8 cellular contexts compared by ENCODE assay signal in the genomic region with DNA sequence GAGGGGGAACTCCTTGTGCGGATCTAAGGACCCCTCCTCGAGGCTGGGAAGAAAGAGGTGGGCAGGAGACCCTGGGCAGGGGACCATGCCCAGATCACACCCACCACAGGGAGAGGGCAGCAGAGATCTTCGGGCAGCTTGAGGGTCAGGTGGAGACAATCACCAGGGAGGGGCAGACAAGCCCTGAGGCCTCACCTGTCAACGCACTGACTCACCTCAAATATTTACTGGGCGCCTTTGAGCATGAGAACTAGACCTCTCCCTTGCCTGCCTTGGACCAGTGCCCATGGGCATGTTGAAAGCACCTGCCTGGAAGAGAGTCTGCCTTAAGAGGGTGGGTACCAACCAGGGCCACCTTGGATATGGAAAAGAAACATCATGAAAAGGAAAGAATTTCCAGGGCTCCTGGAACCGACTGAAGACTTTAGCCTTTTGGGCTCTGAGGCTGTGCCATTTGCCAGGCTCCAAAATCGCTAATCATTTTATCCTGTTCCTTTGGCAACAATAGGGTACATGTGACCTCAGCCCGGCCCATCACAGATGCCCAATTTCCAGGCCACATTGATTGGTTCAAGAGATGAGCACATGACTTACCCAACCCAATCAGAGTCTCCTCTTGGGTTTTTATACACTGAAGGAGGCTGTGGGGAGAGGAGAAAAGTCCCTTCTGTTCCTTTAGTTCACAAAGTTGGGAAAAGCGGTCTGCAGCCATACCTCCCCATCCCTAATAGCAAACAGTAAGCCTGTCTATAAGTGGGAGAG. TPM values are rescaled to one million over a fixed set of nuclear protein-coding genes. Genes with fewer than 3 reads are reported as not detected.
DNase-seq lines count a peak whose midpoint lies in the region; ATAC-seq and TF ChIP-seq lines count a peak whose summit lies in the region.

No MANE protein-coding gene starts in this region.

- no peaks in the 10 kb centered on the region for H3K36me3 ChIP-seq in brain microvascular endothelial cell (replicated peaks)
- no peaks in the 10 kb centered on the region for H3K36me3 ChIP-seq in sigmoid colon

- intact Hi-C loops in sigmoid colon (cut with DNase I) = loop anchor here (5.0 kb wide), 1 partner anchor 92 kb away; no protein-coding TSS in a partner anchor

- TF ChIP-seq CTCF in GM12872 (IDR thresholded peaks at IDR 0.05; ENCODE audit: insufficient read depth, low read depth, low read length) = 0 out of 3 replicates have a peak, but pooled peaks have one; percentile 25
- peak; percentile 9 for TF ChIP-seq CTCF in brain microvascular endothelial cell (IDR thresholded peaks at IDR 0.05; ENCODE audit: low read depth, low read length, missing control alignments)
- no peak for TF ChIP-seq CTCF in omental fat pad (IDR thresholded peaks at IDR 0.05)
- TF ChIP-seq CTCF in sigmoid colon (IDR thresholded peaks at IDR 0.05) = peak in 1 of 4 experiments; percentile 35

- no peak for TF ChIP-seq POLR2A in sigmoid colon (IDR thresholded peaks at IDR 0.05)

- peaks cover 0 to 14% (median 7%) of the 10 kb centered on the region in 4 donors for H3K4me1 ChIP-seq in sigmoid colon

- no peak for TF ChIP-seq EP300 in sigmoid colon (IDR thresholded peaks at IDR 0.05)

- DNase-seq in NCI-H2029 (lab: John Stamatoyannopoulos, UW) (peak; percentile 96), brain microvascular endothelial cell (no peak), omental fat pad (ENCODE audit: low spot score) (no peak), sigmoid colon (no peak)
- DNase-seq in activated CD4-positive, alpha-beta T cell treated with anti-CD3 and anti-CD28 coated beads for 48 hours = no peak

- ATAC-seq in omental fat pad (ENCODE audit: low FRiP score) (peak; percentile 26), HG03571 (IDR thresholded peaks at IDR 0.05; ENCODE audit: unreplicated experiment) (no peak), GM21825 (IDR thresholded peaks at IDR 0.05; ENCODE audit: unreplicated experiment) (no peak)

- no peaks in the 10 kb centered on the region for H3K9me3 ChIP-seq in sigmoid colon

- H3K4me3 ChIP-seq in brain microvascular endothelial cell (ENCODE audit: low read depth, low read length) = no peak overlapping the region
- no peak overlapping the region for H3K4me3 ChIP-seq in sigmoid colon

- in situ Hi-C loops in brain microvascular endothelial cell (cut with HindIII; ENCODE audit: low pct_ligation_motif_present, low sequenced_read_pairs) = no loop called here

- WGBS in sigmoid colon, 2 donors = 27 to 79% methylated on average over 9 of the region's 9 CpGs

- H3K27me3 ChIP-seq in brain microvascular endothelial cell (replicated peaks) (no peaks in the 10 kb centered on the region), sigmoid colon (no peaks in the 10 kb centered on the region)

- H3K27ac ChIP-seq in brain microvascular endothelial cell (no peak overlapping the region), sigmoid colon (no peak overlapping the region)

RNA-seq across cellular contexts. Expression of a gene that starts 10.4 kb away (rescaled TPM):
- total RNA-seq in omental fat pad (not detected), sigmoid colon (not detected)
- polyA plus RNA-seq in sigmoid colon = 1,000 to 10,000 TPM in 1 of 3 donors, 100 to 1,000 TPM in 1, 10 to 100 TPM in 1; 26.4 to 1,105 (median 121) TPM

RNA-seq across cellular contexts. Expression of a gene that starts 35.0 kb away (rescaled TPM):
- 10 to 100 TPM; 52.5 to 93.7 (median 66.2) TPM for total RNA-seq in omental fat pad
- total RNA-seq in sigmoid colon = 100 to 1,000 TPM in 3 of 4 donors, 10 to 100 TPM in 1; 93.3 to 164 (median 135) TPM
- polyA plus RNA-seq in sigmoid colon = 100 to 1,000 TPM; 105 to 243 (median 198) TPM

RNA-seq across cellular contexts. Expression of a gene that starts 35.3 kb away (rescaled TPM):
- total RNA-seq in omental fat pad (10 to 100 TPM; 39.5 to 60.4 (median 56.0) TPM), sigmoid colon (10 to 100 TPM; 54.6 to 79.6 (median 64.3) TPM)
- polyA plus RNA-seq in sigmoid colon = 100 to 1,000 TPM in 2 of 3 donors, 10 to 100 TPM in 1; 80.6 to 307 (median 183) TPM

Comparison
In these comparisons a context has a peak if more than half of its experiments do, and no peak if none do; other contexts are left out.
1. CTCF ChIP-seq: peak in GM12872 (single experiment) and brain microvascular endothelial cell (single experiment); none in omental fat pad (0 of 3).